In the genomic region with DNA sequence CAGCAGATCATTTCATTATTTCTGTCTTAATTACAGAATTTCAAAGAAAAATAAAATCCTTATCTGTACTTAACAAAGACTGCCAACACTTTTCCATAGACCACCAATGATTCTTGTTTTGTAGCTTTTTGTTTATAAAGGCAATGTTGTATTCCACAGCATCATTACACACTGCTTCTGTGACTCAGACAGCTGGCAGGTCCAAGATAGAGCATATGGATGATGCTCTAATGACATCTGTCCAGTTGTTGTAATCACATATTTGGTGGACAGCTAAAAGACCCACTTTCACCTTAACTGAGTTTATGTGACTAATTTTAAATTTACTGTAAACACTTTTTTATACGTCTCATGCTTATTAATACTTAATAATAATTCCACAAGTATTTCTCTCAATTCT, we compare ENCODE assay signal across 26 cellular contexts.
DNase-seq lines count a peak whose midpoint lies in the region; ATAC-seq and TF ChIP-seq lines count a peak whose summit lies in the region.
"Had no signal": no experiment of that assay in that cellular context is flagged by ENCODE, and none has a peak within 500 bp of the region (broad histone marks: within the 10 kb centered on the region; RNA-seq: fewer than 3 reads in every experiment).

No MANE protein-coding gene starts in this region.

- peaks cover 6 to 33% of the 10 kb centered on the region in 2 donors for H3K4me1 ChIP-seq in left lung
- H3K4me1 ChIP-seq: body of pancreas, psoas muscle had no signal

- DNase-seq in NCI-H82 (lab: John Stamatoyannopoulos, UW): peak; percentile 62
- DNase-seq in NCI-H82 treated with DMSO at 0.1 percent for 48 hours (lab: John Stamatoyannopoulos, UW; ENCODE audit: unreplicated experiment): no peak
- peak; percentile 49 to 79 for DNase-seq in NCI-H524 (lab: John Stamatoyannopoulos, UW)
- DNase-seq in left lung: no peak
- no peak for DNase-seq in type B pancreatic cell (ENCODE audit: extremely low spot score, unreplicated experiment)
- DNase-seq in NCI-H345 treated with DMSO at 0.1 percent for 48 hours (lab: John Stamatoyannopoulos, UW; ENCODE audit: unreplicated experiment): no peak
- no peak for DNase-seq in NCI-H526 (lab: John Stamatoyannopoulos, UW)
- DNase-seq: 8988T; activated CD4-positive, alpha-beta T cell treated with anti-CD3 and anti-CD28 coated beads, Interleukin-2, amount 50 U/mL, for 1 hour; activated CD8-positive, alpha-beta memory T cell treated with anti-CD3 and anti-CD28 coated beads, Interleukin-2, amount 10 ng/mL, durations not matched to agents 7 days and 5 days; activated naive CD4-positive, alpha-beta T cell; activated T-cell treated with anti-CD3 and anti-CD28 coated beads, Interleukin-2, amount 50 U/mL, for 72 hours; body of pancreas; DMS53; GDM1; kidney glomerular epithelial cell; mammary epithelial cell; NCI-H1105; NCI-H2081; NCI-H345; psoas muscle; SIG-M5; T-helper 9 cell; WERI-Rb-1 had no signal

- ATAC-seq in left lung: no peak
- no peak for ATAC-seq in GM19035 (IDR thresholded peaks at IDR 0.05; ENCODE audit: unreplicated experiment)
- ATAC-seq: activated CD8-positive, alpha-beta memory T cell treated with anti-CD3 and anti-CD28 coated beads, Interleukin-2, amount 10 ng/mL, durations not matched to agents 7 days and 5 days; activated T-cell treated with anti-CD3 and anti-CD28 coated beads, Interleukin-2, amount 50 U/mL, for 72 hours; body of pancreas; psoas muscle had no signal

- H3K4me3 Mint-ChIP-seq in type B pancreatic cell: no peak overlapping the region
- H3K4me3 Mint-ChIP-seq: activated CD8-positive, alpha-beta memory T cell treated with anti-CD3 and anti-CD28 coated beads, Interleukin-2, amount 10 ng/mL, durations not matched to agents 7 days and 5 days; activated T-cell treated with anti-CD3 and anti-CD28 coated beads, Interleukin-2, amount 50 U/mL, for 72 hours; stimulated activated naive CD8-positive, alpha-beta T cell treated with anti-CD3 and anti-CD28 coated beads, Interleukin-15, Interleukin-2, amounts not matched to agents 100 ng/mL and 50 ng/mL, for 24 hours had no signal

- H3K4me3 ChIP-seq in left lung: no peak overlapping the region
- H3K4me3 ChIP-seq: body of pancreas, psoas muscle had no signal

- H3K27ac Mint-ChIP-seq in type B pancreatic cell: peak overlapping the region; percentile 72
- H3K27ac Mint-ChIP-seq: activated CD8-positive, alpha-beta memory T cell treated with anti-CD3 and anti-CD28 coated beads, Interleukin-2, amount 10 ng/mL, durations not matched to agents 7 days and 5 days; activated T-cell treated with anti-CD3 and anti-CD28 coated beads, Interleukin-2, amount 50 U/mL, for 72 hours; stimulated activated naive CD8-positive, alpha-beta T cell treated with anti-CD3 and anti-CD28 coated beads, Interleukin-15, Interleukin-2, amounts not matched to agents 100 ng/mL and 50 ng/mL, for 24 hours had no signal

- no peaks in the 10 kb centered on the region for H3K36me3 ChIP-seq in left lung
- H3K36me3 ChIP-seq: WERI-Rb-1 had no signal

- intact Hi-C loops in left lung (cut with DNase I): loop anchor here in 1 of 2 donors (10.0 kb wide), 1 partner anchor 125 kb away; no protein-coding TSS in a partner anchor

- no peaks in the 10 kb centered on the region for H3K9me3 Mint-ChIP-seq in type B pancreatic cell
- H3K9me3 Mint-ChIP-seq: activated T-cell treated with anti-CD3 and anti-CD28 coated beads, Interleukin-2, amount 50 U/mL, for 72 hours; stimulated activated naive CD8-positive, alpha-beta T cell treated with anti-CD3 and anti-CD28 coated beads, Interleukin-15, Interleukin-2, amounts not matched to agents 100 ng/mL and 50 ng/mL, for 24 hours had no signal

- H3K27me3 Mint-ChIP-seq in type B pancreatic cell: peaks cover 3% of the 10 kb centered on the region
- H3K27me3 Mint-ChIP-seq: activated CD8-positive, alpha-beta memory T cell treated with anti-CD3 and anti-CD28 coated beads, Interleukin-2, amount 10 ng/mL, durations not matched to agents 7 days and 5 days; stimulated activated naive CD8-positive, alpha-beta T cell treated with anti-CD3 and anti-CD28 coated beads, Interleukin-15, Interleukin-2, amounts not matched to agents 100 ng/mL and 50 ng/mL, for 24 hours had no signal

- no peaks in the 10 kb centered on the region for H3K36me3 Mint-ChIP-seq in type B pancreatic cell

- peak overlapping the region; percentile 65 to 67 for H3K27ac ChIP-seq in left lung
- H3K27ac ChIP-seq: body of pancreas, WERI-Rb-1 had no signal

- peaks cover 61% of the 10 kb centered on the region for H3K4me1 Mint-ChIP-seq in type B pancreatic cell (ENCODE audit: unreplicated experiment)

- H3K9me3 ChIP-seq in left lung: no peaks in the 10 kb centered on the region
- H3K9me3 ChIP-seq: body of pancreas, psoas muscle had no signal

- TF ChIP-seq CTCF in left lung (IDR thresholded peaks at IDR 0.05) (no peak), type B pancreatic cell (conservative IDR thresholded peaks at IDR 0.05) (no peak)

- H3K27me3 ChIP-seq in left lung: no peaks in the 10 kb centered on the region
- H3K27me3 ChIP-seq: body of pancreas had no signal

Comparison
In these comparisons a context has a peak if more than half of its experiments do, and no peak if none do; other contexts are left out.
1. DNase-seq: peak in NCI-H82 (single experiment) and NCI-H524 (2 of 2); none in NCI-H82 treated with DMSO at 0.1 percent for 48 hours (single experiment), left lung (0 of 2), type B pancreatic cell (single experiment), NCI-H345 treated with DMSO at 0.1 percent for 48 hours (single experiment) and NCI-H526 (0 of 2).